Comparison of ENCODE assay signal across 8 cellular contexts in genomic region chr2:195575879-195576391, GRCh38.
DNase-seq lines count a peak whose midpoint lies in the region; FAIRE-seq and TF ChIP-seq lines count a peak whose summit lies in the region.

No MANE protein-coding gene starts in this region.

- no peaks in the 10 kb centered on the region for H3K27me3 ChIP-seq in astrocyte (ENCODE audit: insufficient read depth, low read length)

- H3K4me2 ChIP-seq in astrocyte (ENCODE audit: low read length), result peak overlapping the region; percentile 46

- no peaks in the 10 kb centered on the region for H3K36me3 ChIP-seq in astrocyte (ENCODE audit: insufficient read depth, low read length)

- no peaks in the 10 kb centered on the region for H3K9me3 Mint-ChIP-seq in activated naive CD4-positive, alpha-beta T cell treated with anti-CD3 and anti-CD28 coated beads for 36 hours
- peaks cover 3% of the 10 kb centered on the region for H3K9me3 Mint-ChIP-seq in astrocyte (ENCODE audit: unreplicated experiment)
- no peaks in the 10 kb centered on the region for H3K9me3 Mint-ChIP-seq in glutamatergic neuron (ENCODE audit: unreplicated experiment)

- peak; percentile 91 for FAIRE-seq in H54 (lab: Jason Lieb, UNC)
- FAIRE-seq in astrocyte (lab: Jason Lieb, UNC), result peak; percentile 65

- H3K27ac ChIP-seq in astrocyte (ENCODE audit: low read depth, low read length), result peak overlapping the region; percentile 28

- no peaks in the 10 kb centered on the region for H4K20me1 ChIP-seq in astrocyte (ENCODE audit: insufficient read depth, low read length)

- CTCF ChIA-PET in activated naive CD4-positive, alpha-beta T cell treated with anti-CD3 and anti-CD28 coated beads for 36 hours (lab: Charles Lee), result interaction anchor here (1.1 to 6.2 kb wide), 12 partner anchors 24 to 491 kb away, joined by 3 to 51 read pairs (median 5); no protein-coding TSS in a partner anchor

- peaks cover 5% of the 10 kb centered on the region for H3K4me1 ChIP-seq in astrocyte (ENCODE audit: insufficient read depth, low read length)

- no peaks in the 10 kb centered on the region for H3K9me3 ChIP-seq in astrocyte (ENCODE audit: insufficient read depth, low read depth, low read length)

- peaks cover 77% of the 10 kb centered on the region for H3K4me1 Mint-ChIP-seq in activated naive CD4-positive, alpha-beta T cell treated with anti-CD3 and anti-CD28 coated beads for 36 hours (ENCODE audit: low read depth)
- H3K4me1 Mint-ChIP-seq in astrocyte (ENCODE audit: low read depth, unreplicated experiment), result peaks cover 16% of the 10 kb centered on the region
- no peaks in the 10 kb centered on the region for H3K4me1 Mint-ChIP-seq in glutamatergic neuron (ENCODE audit: low read depth, unreplicated experiment)

- H3K79me2 ChIP-seq in astrocyte (ENCODE audit: insufficient read depth, low read length), result no peaks in the 10 kb centered on the region

- H2AFZ ChIP-seq in astrocyte (ENCODE audit: low read depth, low read length), result no peak overlapping the region

- H3K36me3 Mint-ChIP-seq in activated naive CD4-positive, alpha-beta T cell treated with anti-CD3 and anti-CD28 coated beads for 36 hours (ENCODE audit: low read depth), result no peaks in the 10 kb centered on the region
- H3K36me3 Mint-ChIP-seq in astrocyte (ENCODE audit: low read depth, unreplicated experiment), result no peaks in the 10 kb centered on the region
- no peaks in the 10 kb centered on the region for H3K36me3 Mint-ChIP-seq in glutamatergic neuron (ENCODE audit: unreplicated experiment)

- no peak overlapping the region for H3K4me3 ChIP-seq in LNCaP clone FGC (ENCODE audit: low read depth, low read length)
- no peak overlapping the region for H3K4me3 ChIP-seq in astrocyte (ENCODE audit: insufficient read depth, low read depth, low read length)

- intact Hi-C loops in activated naive CD4-positive, alpha-beta T cell treated with anti-CD3 and anti-CD28 coated beads for 36 hours (cut with micrococcal nuclease), result loop anchor here (1.0 to 5.0 kb wide), 9 partner anchors 12 to 492 kb away; partner anchors contain the start of gene DNAH7

- DNase-seq in activated naive CD4-positive, alpha-beta T cell treated with anti-CD3 and anti-CD28 coated beads for 36 hours, result peak; percentile 32
- DNase-seq in activated naive CD4-positive, alpha-beta T cell treated with anti-CD3 and anti-CD28 coated beads, Interleukin-2, amount 50 U/mL, for 16 hours, result no peak
- DNase-seq in H54 (ENCODE audit: insufficient read length, low spot score) (peak; percentile 20), LNCaP clone FGC (ENCODE audit: low read depth) (no peak), astrocyte (ENCODE audit: low read depth) (peak; percentile 87), kidney tubule cell (ENCODE audit: low spot score) (peak; percentile 85), glutamatergic neuron (no peak)
- DNase-seq in activated CD8-positive, alpha-beta memory T cell treated with anti-CD3 and anti-CD28 coated beads, Interleukin-2, amount 50 U/mL, for 48 hours, result no peak

- no peaks in the 10 kb centered on the region for H3K27me3 Mint-ChIP-seq in activated naive CD4-positive, alpha-beta T cell treated with anti-CD3 and anti-CD28 coated beads for 36 hours (ENCODE audit: low read depth)
- no peaks in the 10 kb centered on the region for H3K27me3 Mint-ChIP-seq in astrocyte (ENCODE audit: low read depth, unreplicated experiment)
- no peaks in the 10 kb centered on the region for H3K27me3 Mint-ChIP-seq in glutamatergic neuron (ENCODE audit: unreplicated experiment)

- H3K9ac ChIP-seq in astrocyte (ENCODE audit: low read length), result peak overlapping the region; percentile 34

- peak overlapping the region; percentile 78 for H3K27ac Mint-ChIP-seq in activated naive CD4-positive, alpha-beta T cell treated with anti-CD3 and anti-CD28 coated beads for 36 hours
- H3K27ac Mint-ChIP-seq in astrocyte (ENCODE audit: unreplicated experiment) (peak overlapping the region; percentile 71), glutamatergic neuron (ENCODE audit: unreplicated experiment) (no peak overlapping the region)

- TF ChIP-seq POLR2A in H54 (IDR thresholded peaks at IDR 0.05; ENCODE audit: low read depth, low read length), result no peak

- peak; percentile 55 for TF ChIP-seq CTCF in LNCaP clone FGC (IDR thresholded peaks at IDR 0.05; ENCODE audit: control insufficient read depth, extremely low read depth, insufficient read depth)
- TF ChIP-seq CTCF in astrocyte (IDR thresholded peaks at IDR 0.05; ENCODE audit: insufficient read depth, low read depth, low read length), result no peak
- TF ChIP-seq CTCF in glutamatergic neuron (IDR thresholded peaks at IDR 0.05; ENCODE audit: partially characterized antibody, unreplicated experiment), result no peak

- H3K4me3 Mint-ChIP-seq in activated naive CD4-positive, alpha-beta T cell treated with anti-CD3 and anti-CD28 coated beads for 36 hours, result peak overlapping the region; percentile 37
- peak overlapping the region; percentile 46 for H3K4me3 Mint-ChIP-seq in astrocyte (ENCODE audit: unreplicated experiment)
- H3K4me3 Mint-ChIP-seq in glutamatergic neuron (ENCODE audit: unreplicated experiment), result no peak overlapping the region

Comparison
In these comparisons a context has a peak if more than half of its experiments do, and no peak if none do; other contexts are left out.
1. DNase-seq: peak in activated naive CD4-positive, alpha-beta T cell treated with anti-CD3 and anti-CD28 coated beads for 36 hours (single experiment), H54 (single experiment), astrocyte (single experiment) and kidney tubule cell (single experiment); none in activated naive CD4-positive, alpha-beta T cell treated with anti-CD3 and anti-CD28 coated beads, Interleukin-2, amount 50 U/mL, for 16 hours (single experiment), LNCaP clone FGC (single experiment), glutamatergic neuron (single experiment) and activated CD8-positive, alpha-beta memory T cell treated with anti-CD3 and anti-CD28 coated beads, Interleukin-2, amount 50 U/mL, for 48 hours (single experiment).